Comparison of ENCODE assay signal across 1 cellular context in genomic region chr21:44810829-44811228, GRCh38.
TF ChIP-seq lines count a peak whose summit lies in the region.

No MANE protein-coding gene starts in this region.

TF ChIP-seq in K562, 482 proteins besides CTCF, POLR2A, EP300 and RAD21 (continued from another document):
- TF ChIP-seq RBM22 (IDR thresholded peaks at IDR 0.05; ENCODE audit: low read depth, low read length, poor library complexity, severe bottlenecking) (no peak), LARP7 (IDR thresholded peaks at IDR 0.05) (no peak), CBFA2T3 (IDR thresholded peaks at IDR 0.05) (peak; percentile 32; the same call in 1 of the 2 replicates), LEF1 (IDR thresholded peaks at IDR 0.05) (no peak), NCOR1 (IDR thresholded peaks at IDR 0.05) (peak; percentile 16; the same call in 1 of the 2 replicates), SRF (CRISPR knock-in tag; IDR thresholded peaks at IDR 0.05) (no peak), EGR1 (conservative IDR thresholded peaks at IDR 0.05) (peak; percentile 99), HDAC1 (IDR thresholded peaks at IDR 0.05) (0 out of 4 replicates have a peak, but pooled peaks of 1 of the 2 experiments have one; percentile 19), ZNF165 (CRISPR knock-in tag; IDR thresholded peaks at IDR 0.05; ENCODE audit: borderline replicate concordance) (no peak), NUFIP1 (IDR thresholded peaks at IDR 0.05; ENCODE audit: partially characterized antibody) (no peak), ARID3A (IDR thresholded peaks at IDR 0.05; ENCODE audit: borderline replicate concordance, low read depth, low read length) (no peak), PHF20 (IDR thresholded peaks at IDR 0.05; ENCODE audit: partially characterized antibody) (peak; percentile 51), TARDBP (IDR thresholded peaks at IDR 0.05) (peak; percentile 56; the same call in 1 of the 2 replicates), RBFOX2 (IDR thresholded peaks at IDR 0.05; ENCODE audit: low read depth, low read length) (peak; percentile 56; the same call in 1 of the 2 replicates), ELF4 (CRISPR knock-in tag; IDR thresholded peaks at IDR 0.05) (no peak), KDM1A (IDR thresholded peaks at IDR 0.05) (peak in 1 of 2 experiments; percentile 96; a peak in 2 of 4 replicates), CHCHD3 (CRISPR knock-in tag; IDR thresholded peaks at IDR 0.05) (no peak)
TF ChIP-seq in K562: peak in this region for 20.
